ENCODE assay signal across 28 cellular contexts in the genomic region with DNA sequence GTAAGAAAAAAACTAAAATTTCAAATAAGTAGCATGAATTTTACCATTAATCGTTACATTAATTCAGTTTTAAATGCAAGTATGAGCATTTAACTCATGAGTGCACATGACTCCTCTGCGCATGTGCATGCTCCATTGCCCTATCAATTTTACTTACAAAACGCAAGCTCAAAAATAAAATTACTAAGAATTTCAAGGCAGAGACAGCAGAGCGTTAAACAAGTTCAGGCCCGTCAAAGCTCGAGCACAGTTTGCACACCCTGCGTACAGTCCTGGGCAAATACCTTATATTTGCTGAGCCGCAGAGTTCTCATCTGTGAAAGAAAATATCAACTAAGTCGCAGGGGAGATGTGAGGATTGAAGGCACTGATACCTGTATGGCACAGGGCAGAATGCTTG.
"Had no signal": no experiment of that assay in that cellular context is flagged by ENCODE, and none has a peak within 500 bp of the region (broad histone marks: within the 10 kb centered on the region; RNA-seq: fewer than 3 reads in every experiment).

No MANE protein-coding gene starts in this region.

- FAIRE-seq: endometrium, endothelial cell of umbilical vein had no signal

- H3K36me3 Mint-ChIP-seq: activated CD8-positive, alpha-beta memory T cell treated with anti-CD3 and anti-CD28 coated beads, Interleukin-2, amount 10 ng/mL, durations not matched to agents 7 days and 5 days; activated naive CD4-positive, alpha-beta T cell treated with anti-CD3 and anti-CD28 coated beads, Interleukin-2, amount 10 ng/mL, durations not matched to agents 7 days and 5 days; activated naive CD4-positive, alpha-beta T cell treated with anti-CD3 and anti-CD28 coated beads, Interleukin-2, amount 50 U/mL, for 72 hours; activated naive CD8-positive, alpha-beta T cell treated with anti-CD3 and anti-CD28 coated beads, Interleukin-2, amount 10 ng/mL, durations not matched to agents 7 days and 5 days had no signal

- H3K4me3 ChIP-seq: ascending aorta, breast epithelium, esophagus muscularis mucosa, gastroesophageal sphincter, heart right ventricle had no signal

- H3K27me3 Mint-ChIP-seq: activated CD4-positive, alpha-beta memory T cell treated with anti-CD3 and anti-CD28 coated beads for 36 hours; activated CD4-positive, alpha-beta T cell treated with anti-CD3 and anti-CD28 coated beads for 36 hours; activated CD4-positive, alpha-beta T cell treated with anti-CD3 and anti-CD28 coated beads, Interleukin-2, amount 10 ng/mL, durations not matched to agents 24 days and 14 days; activated CD8-positive, alpha-beta memory T cell treated with anti-CD3 and anti-CD28 coated beads, Interleukin-2, amount 10 ng/mL, durations not matched to agents 7 days and 5 days; activated naive CD4-positive, alpha-beta T cell treated with anti-CD3 and anti-CD28 coated beads, Interleukin-2, amount 10 ng/mL, durations not matched to agents 7 days and 5 days; activated naive CD8-positive, alpha-beta T cell treated with anti-CD3 and anti-CD28 coated beads, Interleukin-2, amount 10 ng/mL, durations not matched to agents 7 days and 5 days; brain; central memory CD8-positive, alpha-beta T cell had no signal

- DNase-seq: activated CD4-positive, alpha-beta memory T cell treated with anti-CD3 and anti-CD28 coated beads for 36 hours; activated CD4-positive, alpha-beta T cell treated with anti-CD3 and anti-CD28 coated beads for 36 hours; activated CD4-positive, alpha-beta T cell treated with anti-CD3 and anti-CD28 coated beads, Interleukin-2, amount 10 ng/mL, durations not matched to agents 24 days and 14 days; activated CD4-positive, CD25-positive, alpha-beta regulatory T cell; activated CD4-positive, CD25-positive, alpha-beta regulatory T cell treated with anti-CD3 and anti-CD28 coated beads, Interleukin-2, amount 50 U/mL, for 72 hours; activated CD8-positive, alpha-beta memory T cell treated with anti-CD3 and anti-CD28 coated beads, Interleukin-2, amount 10 ng/mL, durations not matched to agents 7 days and 5 days; activated CD8-positive, alpha-beta memory T cell treated with anti-CD3 and anti-CD28 coated beads, Interleukin-2, amount 50 U/mL, for 4 hours; activated CD8-positive, alpha-beta T cell treated with anti-CD3 and anti-CD28 coated beads, Interleukin-2, amount 10 ng/mL, durations not matched to agents 7 days and 5 days; activated gamma-delta T cell; activated naive CD4-positive, alpha-beta T cell; activated naive CD4-positive, alpha-beta T cell treated with anti-CD3 and anti-CD28 coated beads, Interleukin-2, amount 10 ng/mL, durations not matched to agents 7 days and 5 days; activated naive CD8-positive, alpha-beta T cell treated with anti-CD3 and anti-CD28 coated beads, Interleukin-2, amount 10 ng/mL, durations not matched to agents 7 days and 5 days; activated T-cell treated with anti-CD3 and anti-CD28 coated beads, Interleukin-2, amount 50 U/mL, for 1 hour; activated T-cell treated with anti-CD3 and anti-CD28 coated beads, Interleukin-2, amount 50 U/mL, for 72 hours; cortex of kidney; dermis blood vessel endothelial cell; effector CD8-positive, alpha-beta T cell; heart right ventricle; T-helper 2 cell had no signal

- H3K9me3 ChIP-seq: ascending aorta, breast epithelium, esophagus muscularis mucosa, gastroesophageal sphincter had no signal

- ATAC-seq: activated CD4-positive, alpha-beta T cell treated with anti-CD3 and anti-CD28 coated beads for 36 hours; activated CD8-positive, alpha-beta memory T cell treated with anti-CD3 and anti-CD28 coated beads, Interleukin-2, amount 10 ng/mL, durations not matched to agents 7 days and 5 days; activated CD8-positive, alpha-beta T cell treated with anti-CD3 and anti-CD28 coated beads, Interleukin-2, amount 10 ng/mL, durations not matched to agents 7 days and 5 days; activated naive CD4-positive, alpha-beta T cell treated with anti-CD3 and anti-CD28 coated beads, Interleukin-2, amount 50 U/mL, for 72 hours; activated T-cell treated with anti-CD3 and anti-CD28 coated beads, Interleukin-2, amount 50 U/mL, for 72 hours; gastroesophageal sphincter had no signal

- H3K9me3 Mint-ChIP-seq: activated CD4-positive, alpha-beta memory T cell treated with anti-CD3 and anti-CD28 coated beads for 36 hours; activated CD4-positive, alpha-beta T cell treated with anti-CD3 and anti-CD28 coated beads, Interleukin-2, amount 10 ng/mL, durations not matched to agents 24 days and 14 days; activated naive CD4-positive, alpha-beta T cell treated with anti-CD3 and anti-CD28 coated beads, Interleukin-2, amount 10 ng/mL, durations not matched to agents 7 days and 5 days; activated naive CD4-positive, alpha-beta T cell treated with anti-CD3 and anti-CD28 coated beads, Interleukin-2, amount 50 U/mL, for 72 hours; activated naive CD8-positive, alpha-beta T cell treated with anti-CD3 and anti-CD28 coated beads, Interleukin-2, amount 10 ng/mL, durations not matched to agents 7 days and 5 days; activated T-cell treated with anti-CD3 and anti-CD28 coated beads, Interleukin-2, amount 50 U/mL, for 72 hours; brain; central memory CD8-positive, alpha-beta T cell had no signal

- H3K4me3 Mint-ChIP-seq: activated CD4-positive, alpha-beta memory T cell treated with anti-CD3 and anti-CD28 coated beads for 36 hours; activated CD4-positive, alpha-beta T cell treated with anti-CD3 and anti-CD28 coated beads for 36 hours; activated CD4-positive, alpha-beta T cell treated with anti-CD3 and anti-CD28 coated beads, Interleukin-2, amount 10 ng/mL, durations not matched to agents 24 days and 14 days; activated CD8-positive, alpha-beta memory T cell treated with anti-CD3 and anti-CD28 coated beads, Interleukin-2, amount 10 ng/mL, durations not matched to agents 7 days and 5 days; activated CD8-positive, alpha-beta T cell treated with anti-CD3 and anti-CD28 coated beads, Interleukin-2, amount 10 ng/mL, durations not matched to agents 7 days and 5 days; activated naive CD4-positive, alpha-beta T cell treated with anti-CD3 and anti-CD28 coated beads, Interleukin-2, amount 10 ng/mL, durations not matched to agents 7 days and 5 days; activated naive CD8-positive, alpha-beta T cell treated with anti-CD3 and anti-CD28 coated beads, Interleukin-2, amount 10 ng/mL, durations not matched to agents 7 days and 5 days; activated T-cell treated with anti-CD3 and anti-CD28 coated beads, Interleukin-2, amount 50 U/mL, for 72 hours; brain; central memory CD8-positive, alpha-beta T cell had no signal

- H3K4me1 Mint-ChIP-seq: activated CD4-positive, alpha-beta T cell treated with anti-CD3 and anti-CD28 coated beads for 36 hours; activated CD4-positive, alpha-beta T cell treated with anti-CD3 and anti-CD28 coated beads, Interleukin-2, amount 10 ng/mL, durations not matched to agents 24 days and 14 days; activated CD8-positive, alpha-beta memory T cell treated with anti-CD3 and anti-CD28 coated beads, Interleukin-2, amount 10 ng/mL, durations not matched to agents 7 days and 5 days; activated naive CD4-positive, alpha-beta T cell treated with anti-CD3 and anti-CD28 coated beads, Interleukin-2, amount 10 ng/mL, durations not matched to agents 7 days and 5 days; activated naive CD8-positive, alpha-beta T cell treated with anti-CD3 and anti-CD28 coated beads, Interleukin-2, amount 10 ng/mL, durations not matched to agents 7 days and 5 days; central memory CD8-positive, alpha-beta T cell had no signal

- H3K4me1 ChIP-seq: esophagus muscularis mucosa had no signal

- H3K27ac ChIP-seq: ascending aorta, breast epithelium, esophagus muscularis mucosa, gastroesophageal sphincter, heart right ventricle had no signal

- H3K36me3 ChIP-seq: ascending aorta, breast epithelium had no signal

- H3K27me3 ChIP-seq: ascending aorta, breast epithelium, esophagus muscularis mucosa, gastroesophageal sphincter, heart right ventricle had no signal
